ENCODE assay signal across 19 cellular contexts in the genomic region with DNA sequence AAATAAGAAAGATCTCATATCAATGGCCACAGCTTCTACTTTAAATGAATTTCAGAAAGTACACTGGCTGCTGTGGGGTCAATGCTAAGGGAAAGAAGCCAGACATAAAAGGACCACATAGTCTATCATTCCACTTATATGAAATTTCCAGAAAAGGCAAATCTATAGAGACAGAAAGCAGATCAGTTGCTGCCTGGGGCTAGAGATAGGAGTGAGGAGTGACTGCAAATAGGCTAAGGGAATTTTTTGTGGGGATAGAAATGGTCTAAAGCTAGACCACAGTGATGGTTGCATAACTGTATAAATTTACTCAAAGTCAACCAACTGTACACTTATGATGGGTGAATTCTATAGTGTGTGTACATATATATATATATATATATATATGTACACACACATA. TPM values are rescaled to one million over a fixed set of nuclear protein-coding genes. Genes with fewer than 3 reads are reported as not detected.
DNase-seq lines count a peak whose midpoint lies in the region; ATAC-seq lines count a peak whose summit lies in the region.
"Had no signal": no experiment of that assay in that cellular context is flagged by ENCODE, and none has a peak within 500 bp of the region (broad histone marks: within the 10 kb centered on the region; RNA-seq: fewer than 3 reads in every experiment).

No MANE protein-coding gene starts in this region.

- peaks cover 3% of the 10 kb centered on the region for H3K9me3 Mint-ChIP-seq in activated CD8-positive, alpha-beta memory T cell treated with anti-CD3 and anti-CD28 coated beads, Interleukin-2, amount 10 ng/mL, durations not matched to agents 7 days and 5 days (ENCODE audit: low read depth)
- no peaks in the 10 kb centered on the region for H3K9me3 Mint-ChIP-seq in activated T-helper 17 cell treated with anti-CD3 and anti-CD28 coated beads, Interleukin-2, amount 50 U/mL, for 72 hours
- H3K9me3 Mint-ChIP-seq in immature natural killer cell: no peaks in the 10 kb centered on the region
- H3K9me3 Mint-ChIP-seq: IgD-negative memory B cell had no signal

- no peaks in the 10 kb centered on the region for H3K27me3 Mint-ChIP-seq in activated CD8-positive, alpha-beta memory T cell treated with anti-CD3 and anti-CD28 coated beads, Interleukin-2, amount 10 ng/mL, durations not matched to agents 7 days and 5 days
- no peaks in the 10 kb centered on the region for H3K27me3 Mint-ChIP-seq in activated T-helper 17 cell treated with anti-CD3 and anti-CD28 coated beads, Interleukin-2, amount 50 U/mL, for 72 hours
- peaks cover 0 to 3% (median 0%) of the 10 kb centered on the region in 3 donors for H3K27me3 Mint-ChIP-seq in immature natural killer cell (ENCODE audit: low read depth in 3 of 3)
- H3K27me3 Mint-ChIP-seq: IgD-negative memory B cell had no signal

- no peak overlapping the region for H3K4me3 Mint-ChIP-seq in activated CD8-positive, alpha-beta memory T cell treated with anti-CD3 and anti-CD28 coated beads, Interleukin-2, amount 10 ng/mL, durations not matched to agents 7 days and 5 days
- peak overlapping the region; percentile 40 for H3K4me3 Mint-ChIP-seq in activated T-helper 17 cell treated with anti-CD3 and anti-CD28 coated beads, Interleukin-2, amount 50 U/mL, for 72 hours
- peak overlapping the region in 4 of 5 donors; percentile 4 to 66 (median 44) for H3K4me3 Mint-ChIP-seq in immature natural killer cell
- H3K4me3 Mint-ChIP-seq: IgD-negative memory B cell had no signal

- ATAC-seq in activated CD8-positive, alpha-beta memory T cell treated with anti-CD3 and anti-CD28 coated beads, Interleukin-2, amount 10 ng/mL, durations not matched to agents 7 days and 5 days: no peak
- no peak for ATAC-seq in activated T-helper 17 cell treated with anti-CD3 and anti-CD28 coated beads, Interleukin-2, amount 50 U/mL, for 72 hours (replicated peaks)
- no peak for ATAC-seq in GM21447 (IDR thresholded peaks at IDR 0.05; ENCODE audit: unreplicated experiment)
- no peak for ATAC-seq in HG02885 (IDR thresholded peaks at IDR 0.05; ENCODE audit: poor library complexity, unreplicated experiment)

- no peak for DNase-seq in activated CD8-positive, alpha-beta memory T cell treated with anti-CD3 and anti-CD28 coated beads, Interleukin-2, amount 10 ng/mL, durations not matched to agents 7 days and 5 days
- DNase-seq in activated CD8-positive, alpha-beta memory T cell treated with anti-CD3 and anti-CD28 coated beads for 24 hours: no peak
- no peak for DNase-seq in immature natural killer cell
- DNase-seq in NCI-H1694 treated with DMSO at 0.1 percent for 48 hours (lab: John Stamatoyannopoulos, UW): no peak
- DNase-seq: DMS153, GOT3, MV-4-11, NCI-H1105, NCI-H1436 treated with DMSO at 0.1 percent for 48 hours, NCI-H1930, NCI-H2107, NCI-H446 treated with DMSO at 0.1 percent for 48 hours, NCI-H526 treated with DMSO at 0.1 percent for 48 hours, SHP77 had no signal

- H3K36me3 Mint-ChIP-seq in activated CD8-positive, alpha-beta memory T cell treated with anti-CD3 and anti-CD28 coated beads, Interleukin-2, amount 10 ng/mL, durations not matched to agents 7 days and 5 days: peaks cover 37% of the 10 kb centered on the region
- H3K36me3 Mint-ChIP-seq in activated T-helper 17 cell treated with anti-CD3 and anti-CD28 coated beads, Interleukin-2, amount 50 U/mL, for 72 hours (ENCODE audit: low read depth): peaks cover 1% of the 10 kb centered on the region
- no peaks in the 10 kb centered on the region for H3K36me3 Mint-ChIP-seq in immature natural killer cell
- H3K36me3 Mint-ChIP-seq: IgD-negative memory B cell had no signal

- peak overlapping the region; percentile 65 for H3K27ac Mint-ChIP-seq in activated CD8-positive, alpha-beta memory T cell treated with anti-CD3 and anti-CD28 coated beads, Interleukin-2, amount 10 ng/mL, durations not matched to agents 7 days and 5 days
- peak overlapping the region; percentile 28 for H3K27ac Mint-ChIP-seq in activated T-helper 17 cell treated with anti-CD3 and anti-CD28 coated beads, Interleukin-2, amount 50 U/mL, for 72 hours
- H3K27ac Mint-ChIP-seq in immature natural killer cell: peak overlapping the region; percentile 13 to 97 (median 74)
- H3K27ac Mint-ChIP-seq: IgD-negative memory B cell had no signal

- H3K4me1 Mint-ChIP-seq in activated CD8-positive, alpha-beta memory T cell treated with anti-CD3 and anti-CD28 coated beads, Interleukin-2, amount 10 ng/mL, durations not matched to agents 7 days and 5 days: peaks cover 67% of the 10 kb centered on the region
- peaks cover 9% of the 10 kb centered on the region for H3K4me1 Mint-ChIP-seq in activated T-helper 17 cell treated with anti-CD3 and anti-CD28 coated beads, Interleukin-2, amount 50 U/mL, for 72 hours
- peaks cover 78 to 92% of the 10 kb centered on the region in 2 donors for H3K4me1 Mint-ChIP-seq in immature natural killer cell

- CTCF ChIA-PET in activated CD8-positive, alpha-beta memory T cell treated with anti-CD3 and anti-CD28 coated beads, Interleukin-2, amount 10 ng/mL, durations not matched to agents 7 days and 5 days (lab: Charles Lee): interaction anchor here (0.7 to 2.6 kb wide), 3 partner anchors 11 to 23 kb away, joined by 3 to 7 read pairs (median 3); no protein-coding TSS in a partner anchor

RNA-seq across cellular contexts. Expression of gene GAB3, which starts 8.3 kb away (rescaled TPM):
- total RNA-seq in activated CD8-positive, alpha-beta memory T cell treated with anti-CD3 and anti-CD28 coated beads, Interleukin-2, amount 10 ng/mL, durations not matched to agents 7 days and 5 days: 10 to 100 TPM; 20.0 to 26.6 TPM
- 10 to 100 TPM; 12.1 to 13.5 TPM for total RNA-seq in activated T-helper 17 cell treated with anti-CD3 and anti-CD28 coated beads, Interleukin-2, amount 50 U/mL, for 72 hours
- 10 to 100 TPM in 2 of 3 donors, 1 to 10 TPM in 1; 9.3 to 23.6 (median 15.6) TPM for polyA plus RNA-seq in immature natural killer cell
- total RNA-seq: G401 had no signal

RNA-seq across cellular contexts. Expression of gene DKC1, which starts 20.0 kb away (rescaled TPM):
- total RNA-seq in activated CD8-positive, alpha-beta memory T cell treated with anti-CD3 and anti-CD28 coated beads, Interleukin-2, amount 10 ng/mL, durations not matched to agents 7 days and 5 days: 100 to 1,000 TPM in 1 of 2 experiments, 10 to 100 TPM in 1; 81.0 to 116 TPM
- total RNA-seq in activated T-helper 17 cell treated with anti-CD3 and anti-CD28 coated beads, Interleukin-2, amount 50 U/mL, for 72 hours: 100 to 1,000 TPM in 1 of 2 donors, 10 to 100 TPM in 1; 72.8 to 142 TPM
- polyA plus RNA-seq in immature natural killer cell: 10 to 100 TPM; 21.1 to 35.5 (median 32.3) TPM
